Comparison of ENCODE assay signal across 12 cellular contexts in the genomic region with DNA sequence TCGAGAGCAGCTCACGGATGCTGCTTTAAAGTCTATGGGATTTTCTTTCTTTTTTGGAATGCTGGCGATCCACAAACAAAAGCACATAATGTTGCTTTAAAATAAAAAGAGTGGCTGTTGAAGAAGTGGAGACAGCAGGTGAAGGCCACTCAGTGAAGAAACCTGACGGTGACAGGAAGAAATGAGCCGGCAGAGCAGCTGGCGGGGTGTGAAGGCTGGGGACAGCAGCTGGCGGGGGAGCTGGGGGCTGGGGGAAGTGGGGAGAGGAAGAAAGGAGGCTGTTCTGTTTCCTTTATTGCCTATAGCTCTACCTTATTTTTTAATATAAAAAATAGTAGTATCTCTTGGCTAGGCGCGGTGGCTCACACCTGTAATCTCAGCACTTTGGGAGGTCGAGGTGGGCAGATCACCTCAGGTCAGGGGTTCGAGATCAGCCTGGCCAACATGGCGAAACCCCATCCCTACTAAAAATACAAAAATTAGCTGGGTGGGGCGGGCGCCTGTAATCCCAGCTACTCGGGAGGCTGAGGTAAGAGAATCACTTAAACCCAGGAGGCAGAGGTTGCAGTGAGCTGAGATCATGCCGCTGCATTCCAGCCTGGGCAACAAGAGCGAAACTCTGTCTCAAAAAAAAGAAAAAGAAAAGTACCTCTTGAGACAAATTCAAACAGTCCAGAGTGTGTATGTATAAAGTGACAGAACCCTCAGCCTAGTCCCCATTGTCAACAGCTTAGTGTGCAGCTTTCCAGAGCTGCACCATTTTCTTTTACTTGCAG. TPM values are rescaled to one million over a fixed set of nuclear protein-coding genes. Genes with fewer than 3 reads are reported as not detected.
A peak's percentile ranks its signal among the peaks of the same experiment; 100 is the strongest.
DNase-seq lines count a peak whose midpoint lies in the region; ATAC-seq, FAIRE-seq and TF ChIP-seq lines count a peak whose summit lies in the region.
"Had no signal": no experiment of that assay in that cellular context is flagged by ENCODE, and none has a peak within 500 bp of the region (broad histone marks: within the 10 kb centered on the region; RNA-seq: fewer than 3 reads in every experiment).

No MANE protein-coding gene starts in this region.

- H3K9ac ChIP-seq in K562 (ENCODE audit: insufficient read depth in 1 of 2, low read depth in 2 of 2, low read length in 2 of 2) = no peak overlapping the region
- H3K9ac ChIP-seq in MM.1S (ENCODE audit: low read length) = no peak overlapping the region

- H3K27me3 Mint-ChIP-seq in stimulated activated memory B cell treated with anti-CD40 and anti-IgM and Interleukin-4, amounts not matched to agents 10 μg/mL and 1 μg/mL and 100 μg/mL, for 72 hours = no peaks in the 10 kb centered on the region

- H3K36me3 ChIP-seq in K562 (ENCODE audit: control insufficient read depth, insufficient read depth, low read length) = no peaks in the 10 kb centered on the region
- no peaks in the 10 kb centered on the region for H3K36me3 ChIP-seq in MM.1S (replicated peaks; ENCODE audit: insufficient read depth, low read length)

- CTCF ChIA-PET in K562 (lab: Yijun Ruan, JAX; ENCODE audit: low intra/inter-chr PET ratio) = interaction anchor here (0.5 kb wide), 1 partner anchor 227 kb away, joined by 4 read pairs; the partner anchor contains the start of gene PRICKLE4

- intact Hi-C loops in K562 (cut with micrococcal nuclease) = no loop called here

- H3K9me3 ChIP-seq in K562 (replicated peaks; ENCODE audit: control insufficient read depth, insufficient read depth, low read depth, low read length) (no peaks in the 10 kb centered on the region), MM.1S (replicated peaks; ENCODE audit: insufficient read depth, low read length) (no peaks in the 10 kb centered on the region)
- H3K9me3 ChIP-seq: gastroesophageal sphincter had no signal

- peak; percentile 57 to 63 for ATAC-seq in activated CD4-positive, CD25-positive, alpha-beta regulatory T cell treated with anti-CD3 and anti-CD28 coated beads, Interleukin-2, amount 50 U/mL, for 24 hours
- no peak for ATAC-seq in K562
- ATAC-seq in stimulated activated memory B cell treated with anti-CD40 and anti-IgM and Interleukin-4, amounts not matched to agents 10 μg/mL and 1 μg/mL and 100 μg/mL, for 72 hours = peak; percentile 63
- ATAC-seq: gastroesophageal sphincter had no signal

- 75% methylated on average over 16 of the region's 17 CpGs for WGBS in K562 (ENCODE audit: insufficient coverage, low coverage, missing lambda C conversion rate)

- no peaks in the 10 kb centered on the region for H3K79me2 ChIP-seq in K562 (ENCODE audit: control insufficient read depth, insufficient read depth, low read length)
- H3K79me2 ChIP-seq in MM.1S (ENCODE audit: low read length) = no peaks in the 10 kb centered on the region

- FAIRE-seq in K562 (lab: Jason Lieb, UNC) = no peak

- peak overlapping the region; percentile 69 for H3K4me3 Mint-ChIP-seq in stimulated activated memory B cell treated with anti-CD40 and anti-IgM and Interleukin-4, amounts not matched to agents 10 μg/mL and 1 μg/mL and 100 μg/mL, for 72 hours

- no peaks in the 10 kb centered on the region for H3K9me2 ChIP-seq in MM.1S (replicated peaks; ENCODE audit: insufficient read depth, low read length)

- H3K27ac Mint-ChIP-seq in stimulated activated memory B cell treated with anti-CD40 and anti-IgM and Interleukin-4, amounts not matched to agents 10 μg/mL and 1 μg/mL and 100 μg/mL, for 72 hours = peak overlapping the region; percentile 92

- no peaks in the 10 kb centered on the region; the same call in 1 of the 2 replicates for H3F3A ChIP-seq in MM.1S (ENCODE audit: insufficient read depth, low read length)

- no peak overlapping the region for H3K4me2 ChIP-seq in K562 (ENCODE audit: insufficient read depth, low read length)
- H3K4me2 ChIP-seq in MM.1S (ENCODE audit: low read depth, low read length) = no peak overlapping the region

- no TSS peak for BruUV-seq in K562 (replicated peaks; lab: Mats Ljungman, UMichigan)

- H3K27me3 ChIP-seq in K562 (ENCODE audit: control insufficient read depth in 2 of 2, insufficient read depth in 2 of 2, low read length in 2 of 2) (no peaks in the 10 kb centered on the region), MM.1S (replicated peaks; ENCODE audit: insufficient read depth, low read length) (no peaks in the 10 kb centered on the region)
- H3K27me3 ChIP-seq: gastroesophageal sphincter had no signal

- H3K4me1 Mint-ChIP-seq in stimulated activated memory B cell treated with anti-CD40 and anti-IgM and Interleukin-4, amounts not matched to agents 10 μg/mL and 1 μg/mL and 100 μg/mL, for 72 hours = peaks cover 53% of the 10 kb centered on the region

- TF ChIP-seq RAD21 in K562 (CRISPR knock-in tag; conservative IDR thresholded peaks at IDR 0.05 in 1 of 2, IDR thresholded peaks at IDR 0.05 in 1 of 2) = no peak

- in situ Hi-C loops in K562 (cut with MboI) = no loop called here

- H3K36me3 Mint-ChIP-seq in stimulated activated memory B cell treated with anti-CD40 and anti-IgM and Interleukin-4, amounts not matched to agents 10 μg/mL and 1 μg/mL and 100 μg/mL, for 72 hours = peaks cover 2% of the 10 kb centered on the region

- no peaks in the 10 kb centered on the region for H3K9me1 ChIP-seq in K562 (ENCODE audit: control insufficient read depth, insufficient read depth, low read length)

- TF ChIP-seq CTCF in K562 (IDR thresholded peaks at IDR 0.05 in 2 of 3, conservative IDR thresholded peaks at IDR 0.05 in 1 of 3; ENCODE audit: insufficient read depth in 2 of 3, low read depth in 1 of 3, low read length in 3 of 3) (no peak), MM.1S (IDR thresholded peaks at IDR 0.05; ENCODE audit: low read length) (no peak)

- no peak for TF ChIP-seq POLR2A in K562 (conservative IDR thresholded peaks at IDR 0.05)

- no peak overlapping the region for H3K27ac ChIP-seq in K562 (ENCODE audit: extremely low read depth, low read depth, low read length)
- H3K27ac ChIP-seq in MM.1S (ENCODE audit: low read length) = no peak overlapping the region
- H3K27ac ChIP-seq: 22Rv1 had no signal

- H3K4me3 ChIP-seq in K562 (no peak overlapping the region), MM.1S (ENCODE audit: low read length) (no peak overlapping the region)
- H3K4me3 ChIP-seq: gastroesophageal sphincter had no signal

- H3K4me1 ChIP-seq in K562 (replicated peaks in 1 of 2; ENCODE audit: control insufficient read depth in 2 of 2, insufficient read depth in 2 of 2, low read length in 2 of 2) (peaks cover 14 to 40% of the 10 kb centered on the region in 2 experiments), MM.1S (ENCODE audit: low read length) (peaks cover 12% of the 10 kb centered on the region)

- no peaks in the 10 kb centered on the region for H3K9me3 Mint-ChIP-seq in stimulated activated memory B cell treated with anti-CD40 and anti-IgM and Interleukin-4, amounts not matched to agents 10 μg/mL and 1 μg/mL and 100 μg/mL, for 72 hours

- no peaks in the 10 kb centered on the region for H4K20me1 ChIP-seq in K562 (replicated peaks; ENCODE audit: control insufficient read depth, insufficient read depth, low read length)
- H4K20me1 ChIP-seq in MM.1S (ENCODE audit: insufficient read depth, low read length) = no peaks in the 10 kb centered on the region

- H2AFZ ChIP-seq in K562 (ENCODE audit: low read depth, low read length) (no peak overlapping the region), MM.1S (ENCODE audit: low read length) (no peak overlapping the region)

- DNase-seq in DMS 273 (lab: John Stamatoyannopoulos, UW; ENCODE audit: unreplicated experiment) (peak; percentile 19), DMS 273 treated with DMSO at 0.1 percent for 48 hours (lab: John Stamatoyannopoulos, UW) (no peak), K562 (ENCODE audit: extremely low read depth in 1 of 4, low spot score in 3 of 4) (no peak), MV-4-11 (lab: John Stamatoyannopoulos, UW) (no peak), NCI-H1417 (lab: John Stamatoyannopoulos, UW) (no peak), MM.1S (no peak)
- DNase-seq: central memory CD4-positive, alpha-beta T cell; NCI-H187 treated with DMSO at 0.1 percent for 48 hours had no signal

- no peak for TF ChIP-seq EP300 in K562 (IDR thresholded peaks at IDR 0.05; ENCODE audit: low read length)

- POLR2A ChIA-PET in K562 (lab: Yijun Ruan, JAX) = interaction anchor here (1.2 to 2.0 kb wide), 4 partner anchors 9 to 47 kb away, joined by 4 to 9 read pairs (median 7); no protein-coding TSS in a partner anchor

TF ChIP-seq in K562, 482 proteins besides CTCF, POLR2A, EP300 and RAD21 (continues in another document):
- no peak for TF ChIP-seq SMAD1 (IDR thresholded peaks at IDR 0.05; ENCODE audit: low read depth, low read length, partially characterized antibody)
- TF ChIP-seq, protein P1, sequence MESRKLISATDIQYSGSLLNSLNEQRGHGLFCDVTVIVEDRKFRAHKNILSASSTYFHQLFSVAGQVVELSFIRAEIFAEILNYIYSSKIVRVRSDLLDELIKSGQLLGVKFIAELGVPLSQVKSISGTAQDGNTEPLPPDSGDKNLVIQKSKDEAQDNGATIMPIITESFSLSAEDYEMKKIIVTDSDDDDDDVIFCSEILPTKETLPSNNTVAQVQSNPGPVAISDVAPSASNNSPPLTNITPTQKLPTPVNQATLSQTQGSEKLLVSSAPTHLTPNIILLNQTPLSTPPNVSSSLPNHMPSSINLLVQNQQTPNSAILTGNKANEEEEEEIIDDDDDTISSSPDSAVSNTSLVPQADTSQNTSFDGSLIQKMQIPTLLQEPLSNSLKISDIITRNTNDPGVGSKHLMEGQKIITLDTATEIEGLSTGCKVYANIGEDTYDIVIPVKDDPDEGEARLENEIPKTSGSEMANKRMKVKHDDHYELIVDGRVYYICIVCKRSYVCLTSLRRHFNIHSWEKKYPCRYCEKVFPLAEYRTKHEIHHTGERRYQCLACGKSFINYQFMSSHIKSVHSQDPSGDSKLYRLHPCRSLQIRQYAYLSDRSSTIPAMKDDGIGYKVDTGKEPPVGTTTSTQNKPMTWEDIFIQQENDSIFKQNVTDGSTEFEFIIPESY (CRISPR knock-in tag; IDR thresholded peaks at IDR 0.05) = peak; percentile 54; the same call in 1 of the 2 replicates

RNA-seq across cellular contexts. Expression of gene TAF8, which starts 42.4 kb away (rescaled TPM):
- 128 and 137 TPM in 2 replicates for total RNA-seq in K562 (2011; cell fraction: chromatin; rRNA removed; ENCODE audit: low replicate concordance)
- 89.7 and 95.9 TPM in 2 replicates for total RNA-seq in K562 (2011; cell fraction: nucleolus; rRNA removed)
- 111 and 145 TPM in 2 replicates for total RNA-seq in K562 (2011; cell fraction: nucleoplasm; rRNA removed)
- 37.8 and 45.6 TPM in 2 replicates for total RNA-seq in K562 (2014; rRNA removed)
- total RNA-seq in K562 (2014; rRNA removed; fragmentation: Illumina TruSeq; extraction: Trizol) = 41.0 and 43.8 TPM in 2 replicates
- 29.4 and 32.3 TPM in 2 replicates for total RNA-seq in K562 (2015; rRNA removed; fragmentation: Illumina TruSeq; extraction: Trizol)
- total RNA-seq in K562 (2021) = 49.1 and 51.4 TPM in 2 replicates
- 52.8 and 57.2 TPM in 2 replicates for polyA plus RNA-seq in K562 (2011; rRNA removed)
- polyA plus RNA-seq in K562 (2011; cell fraction: cytosol; rRNA removed) = 58.0 and 76.8 TPM in 2 replicates
- 33.2 and 40.6 TPM in 2 replicates for polyA plus RNA-seq in K562 (2011; cell fraction: nucleus; rRNA removed)
- 24.5 and 33.6 TPM in 2 replicates for polyA plus RNA-seq in K562 (2012)
- polyA plus RNA-seq in K562 (2014; fragmentation: Illumina TruSeq; extraction: Trizol) = 49.2 and 52.6 TPM in 2 replicates
- polyA plus RNA-seq in K562 (2014; fragmentation: Nextera tagmentation; extraction: Ambion mirVana) = 10 to 100 TPM; 58.9 to 84.0 TPM
- 57.1 and 60.3 TPM in 2 replicates for polyA plus RNA-seq in K562 (2014; rRNA removed)
- polyA minus RNA-seq in K562 (2011; rRNA and poly(A)+ RNA removed) = 89.5 and 117 TPM in 2 replicates
- 30.9 and 35.3 TPM in 2 replicates for polyA minus RNA-seq in K562 (2011; cell fraction: cytosol; rRNA and poly(A)+ RNA removed)
- 37.0 and 60.9 TPM in 2 replicates for polyA minus RNA-seq in K562 (2011; cell fraction: nucleus; rRNA and poly(A)+ RNA removed)
